ENCODE assay signal across 1 cellular context in the genomic region with DNA sequence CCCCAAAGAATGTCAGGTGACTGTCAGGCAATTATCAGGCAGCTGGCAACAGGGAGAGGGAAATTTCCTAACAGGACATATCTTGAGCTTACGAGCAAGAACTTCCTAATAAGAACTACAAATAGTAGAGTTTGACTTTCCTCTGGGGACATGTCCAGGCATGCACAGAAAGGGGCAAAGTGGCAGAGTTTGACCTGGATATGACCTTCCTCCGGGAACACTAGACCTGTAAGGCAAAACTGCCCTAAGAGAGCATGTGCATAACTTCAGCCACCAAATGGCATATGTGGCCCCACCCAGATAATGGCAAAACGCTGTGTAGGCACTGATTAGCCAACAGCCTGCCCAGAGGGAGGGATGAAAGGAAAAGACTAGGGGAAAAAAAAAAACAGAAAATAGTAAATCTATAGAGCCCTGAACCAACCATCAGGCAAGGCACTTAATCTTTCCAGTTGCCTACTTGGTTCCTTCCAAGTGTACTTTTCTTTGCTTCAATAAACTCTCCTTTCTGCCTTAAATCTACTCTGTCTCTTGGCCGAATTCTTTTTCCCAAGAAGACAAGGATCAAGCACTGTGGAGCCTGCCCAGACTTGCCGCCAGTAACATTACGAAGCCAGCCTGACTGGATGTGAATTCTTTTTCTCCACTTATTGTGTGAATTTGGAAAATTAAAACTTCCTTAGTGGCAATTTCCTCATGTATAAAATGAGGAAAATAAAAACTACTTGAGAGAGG.
TF ChIP-seq lines count a peak whose summit lies in the region.

No MANE protein-coding gene starts in this region.

TF ChIP-seq in GM23338, 12 proteins besides CTCF, POLR2A, EP300 and RAD21 (continued from another document):
- no peak for TF ChIP-seq ZNF114 (CRISPR knock-in tag; IDR thresholded peaks at IDR 0.05)
- TF ChIP-seq, protein P1, sequence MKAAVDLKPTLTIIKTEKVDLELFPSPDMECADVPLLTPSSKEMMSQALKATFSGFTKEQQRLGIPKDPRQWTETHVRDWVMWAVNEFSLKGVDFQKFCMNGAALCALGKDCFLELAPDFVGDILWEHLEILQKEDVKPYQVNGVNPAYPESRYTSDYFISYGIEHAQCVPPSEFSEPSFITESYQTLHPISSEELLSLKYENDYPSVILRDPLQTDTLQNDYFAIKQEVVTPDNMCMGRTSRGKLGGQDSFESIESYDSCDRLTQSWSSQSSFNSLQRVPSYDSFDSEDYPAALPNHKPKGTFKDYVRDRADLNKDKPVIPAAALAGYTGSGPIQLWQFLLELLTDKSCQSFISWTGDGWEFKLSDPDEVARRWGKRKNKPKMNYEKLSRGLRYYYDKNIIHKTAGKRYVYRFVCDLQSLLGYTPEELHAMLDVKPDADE (IDR thresholded peaks at IDR 0.05): no peak
- TF ChIP-seq, protein P2, sequence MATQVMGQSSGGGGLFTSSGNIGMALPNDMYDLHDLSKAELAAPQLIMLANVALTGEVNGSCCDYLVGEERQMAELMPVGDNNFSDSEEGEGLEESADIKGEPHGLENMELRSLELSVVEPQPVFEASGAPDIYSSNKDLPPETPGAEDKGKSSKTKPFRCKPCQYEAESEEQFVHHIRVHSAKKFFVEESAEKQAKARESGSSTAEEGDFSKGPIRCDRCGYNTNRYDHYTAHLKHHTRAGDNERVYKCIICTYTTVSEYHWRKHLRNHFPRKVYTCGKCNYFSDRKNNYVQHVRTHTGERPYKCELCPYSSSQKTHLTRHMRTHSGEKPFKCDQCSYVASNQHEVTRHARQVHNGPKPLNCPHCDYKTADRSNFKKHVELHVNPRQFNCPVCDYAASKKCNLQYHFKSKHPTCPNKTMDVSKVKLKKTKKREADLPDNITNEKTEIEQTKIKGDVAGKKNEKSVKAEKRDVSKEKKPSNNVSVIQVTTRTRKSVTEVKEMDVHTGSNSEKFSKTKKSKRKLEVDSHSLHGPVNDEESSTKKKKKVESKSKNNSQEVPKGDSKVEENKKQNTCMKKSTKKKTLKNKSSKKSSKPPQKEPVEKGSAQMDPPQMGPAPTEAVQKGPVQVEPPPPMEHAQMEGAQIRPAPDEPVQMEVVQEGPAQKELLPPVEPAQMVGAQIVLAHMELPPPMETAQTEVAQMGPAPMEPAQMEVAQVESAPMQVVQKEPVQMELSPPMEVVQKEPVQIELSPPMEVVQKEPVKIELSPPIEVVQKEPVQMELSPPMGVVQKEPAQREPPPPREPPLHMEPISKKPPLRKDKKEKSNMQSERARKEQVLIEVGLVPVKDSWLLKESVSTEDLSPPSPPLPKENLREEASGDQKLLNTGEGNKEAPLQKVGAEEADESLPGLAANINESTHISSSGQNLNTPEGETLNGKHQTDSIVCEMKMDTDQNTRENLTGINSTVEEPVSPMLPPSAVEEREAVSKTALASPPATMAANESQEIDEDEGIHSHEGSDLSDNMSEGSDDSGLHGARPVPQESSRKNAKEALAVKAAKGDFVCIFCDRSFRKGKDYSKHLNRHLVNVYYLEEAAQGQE (IDR thresholded peaks at IDR 0.05; ENCODE audit: unreplicated experiment): no peak
